In the genomic region with DNA sequence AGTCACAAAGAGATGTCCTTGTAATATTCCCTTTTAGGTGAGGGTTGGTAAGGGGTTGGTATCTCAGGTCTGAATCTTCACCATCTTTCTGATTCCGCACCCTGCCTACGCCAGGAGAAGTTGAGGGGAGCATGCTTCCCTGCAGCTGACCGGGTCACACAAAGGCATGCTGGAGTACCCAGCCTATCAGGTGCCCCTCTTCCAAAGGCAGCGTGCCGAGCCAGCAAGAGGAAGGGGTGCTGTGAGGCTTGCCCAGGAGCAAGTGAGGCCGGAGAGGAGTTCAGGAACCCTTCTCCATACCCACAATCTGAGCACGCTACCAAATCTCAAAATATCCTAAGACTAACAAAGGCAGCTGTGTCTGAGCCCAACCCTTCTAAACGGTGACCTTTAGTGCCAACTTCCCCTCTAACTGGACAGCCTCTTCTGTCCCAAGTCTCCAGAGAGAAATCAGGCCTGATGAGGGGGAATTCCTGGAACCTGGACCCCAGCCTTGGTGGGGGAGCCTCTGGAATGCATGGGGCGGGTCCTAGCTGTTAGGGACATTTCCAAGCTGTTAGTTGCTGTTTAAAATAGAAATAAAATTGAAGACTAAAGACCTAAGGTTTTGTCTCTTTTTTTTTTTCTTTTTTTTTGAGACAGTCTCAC, we compare ENCODE assay signal across 20 cellular contexts. TPM values are rescaled to one million over a fixed set of nuclear protein-coding genes. Genes with fewer than 3 reads are reported as not detected.
A peak's percentile ranks its signal among the peaks of the same experiment; 100 is the strongest.
DNase-seq lines count a peak whose midpoint lies in the region; ATAC-seq and TF ChIP-seq lines count a peak whose summit lies in the region.
"Had no signal": no experiment of that assay in that cellular context is flagged by ENCODE, and none has a peak within 500 bp of the region (broad histone marks: within the 10 kb centered on the region; RNA-seq: fewer than 3 reads in every experiment).

No MANE protein-coding gene starts in this region.

- H3K27ac Mint-ChIP-seq in osteocyte (ENCODE audit: unreplicated experiment), result peak overlapping the region; percentile 23
- H3K27ac Mint-ChIP-seq: immature natural killer cell, natural killer cell had no signal

- H3K36me3 Mint-ChIP-seq in osteocyte (ENCODE audit: unreplicated experiment), result peaks cover 3% of the 10 kb centered on the region
- H3K36me3 Mint-ChIP-seq: immature natural killer cell, natural killer cell had no signal

- H3K27ac ChIP-seq in heart right ventricle, result no peak overlapping the region
- H3K27ac ChIP-seq in left ventricle myocardium inferior (replicated peaks), result no peak overlapping the region
- peak overlapping the region; percentile 73 for H3K27ac ChIP-seq in layer of hippocampus (ENCODE audit: low read depth, low read length)
- H3K27ac ChIP-seq in SJCRH30, result no peak overlapping the region
- H3K27ac ChIP-seq: skin epidermis, stomach had no signal

- peak in 5 of 8 donors; percentile 24 to 38 (median 29) for ATAC-seq in heart right ventricle
- ATAC-seq: natural killer cell had no signal

- no peak overlapping the region for H3K4me3 ChIP-seq in heart right ventricle
- H3K4me3 ChIP-seq in left ventricle myocardium inferior, result no peak overlapping the region
- H3K4me3 ChIP-seq in SJCRH30, result no peak overlapping the region
- H3K4me3 ChIP-seq: skin epidermis, stomach had no signal

- H3K4me1 ChIP-seq in heart right ventricle (peaks cover 0 to 7% (median 0%) of the 10 kb centered on the region in 9 donors), left ventricle myocardium inferior (peaks cover 10% of the 10 kb centered on the region), SJCRH30 (peaks cover 3% of the 10 kb centered on the region; the same call in 1 of the 2 replicates)
- H3K4me1 ChIP-seq: stomach had no signal

- H3K9me3 Mint-ChIP-seq in osteocyte (ENCODE audit: unreplicated experiment), result no peaks in the 10 kb centered on the region
- H3K9me3 Mint-ChIP-seq: immature natural killer cell, natural killer cell had no signal

- no peaks in the 10 kb centered on the region for H3K27me3 Mint-ChIP-seq in osteocyte (ENCODE audit: unreplicated experiment)

- H3K4me3 Mint-ChIP-seq in osteocyte (ENCODE audit: unreplicated experiment), result no peak overlapping the region
- H3K4me3 Mint-ChIP-seq: immature natural killer cell, natural killer cell had no signal

- DNase-seq in heart right ventricle (no peak), left ventricle myocardium inferior (no peak), osteocyte (ENCODE audit: extremely low spot score, unreplicated experiment) (no peak), SJCRH30 (no peak), globus pallidus (ENCODE audit: low spot score) (no peak), NCI-H187 treated with DMSO at 0.1 percent for 48 hours (lab: John Stamatoyannopoulos, UW) (no peak)
- no peak for DNase-seq in stimulated activated CD4-positive, alpha-beta T cell treated with anti-CD3 and anti-CD28 coated beads, Interleukin-4, amount 100 ng/mL, for 4 hours
- DNase-seq: activated CD8-positive, alpha-beta memory T cell treated with anti-CD3 and anti-CD28 coated beads for 24 hours; activated naive CD4-positive, alpha-beta T cell treated with anti-CD3 and anti-CD28 coated beads, Interleukin-2, amount 50 U/mL, for 16 hours; activated T-cell treated with anti-CD3 and anti-CD28 coated beads, Interleukin-2, amount 50 U/mL, for 48 hours; immature natural killer cell; MM.1S; natural killer cell; NCI-H1694; NCI-H2227 treated with DMSO at 0.1 percent for 48 hours; NCI-H774; stimulated activated CD4-positive, alpha-beta T cell treated with anti-CD3 and anti-CD28 coated beads, Interleukin-2, amount 100 ng/mL, for 48 hours; stomach had no signal

- H3K36me3 ChIP-seq in heart right ventricle (peaks cover 0 to 11% (median 0%) of the 10 kb centered on the region in 9 donors), left ventricle myocardium inferior (no peaks in the 10 kb centered on the region), SJCRH30 (peaks cover 7% of the 10 kb centered on the region; the same call in 1 of the 2 replicates)

- peaks cover 8% of the 10 kb centered on the region for H3K4me1 Mint-ChIP-seq in osteocyte (ENCODE audit: unreplicated experiment)
- H3K4me1 Mint-ChIP-seq: immature natural killer cell, natural killer cell had no signal

- intact Hi-C loops in heart right ventricle (cut with DNase I) (no loop called here), left ventricle myocardium inferior (cut with micrococcal nuclease) (no loop called here)

- 76 to 80% methylated on average over 9 of the region's 9 CpGs for WGBS in heart right ventricle, 2 donors

- H3K9me3 ChIP-seq in heart right ventricle, result no peaks in the 10 kb centered on the region
- H3K9me3 ChIP-seq in left ventricle myocardium inferior (replicated peaks), result no peaks in the 10 kb centered on the region
- H3K9me3 ChIP-seq in SJCRH30 (replicated peaks), result no peaks in the 10 kb centered on the region
- H3K9me3 ChIP-seq: stomach had no signal

- H3K27me3 ChIP-seq in heart right ventricle (no peaks in the 10 kb centered on the region), left ventricle myocardium inferior (ENCODE audit: low read depth) (no peaks in the 10 kb centered on the region), layer of hippocampus (ENCODE audit: control insufficient read depth, insufficient read depth, low read length) (no peaks in the 10 kb centered on the region), SJCRH30 (no peaks in the 10 kb centered on the region)
- H3K27me3 ChIP-seq: stomach had no signal

- TF ChIP-seq CTCF in heart right ventricle (IDR thresholded peaks at IDR 0.05) (no peak), left ventricle myocardium inferior (IDR thresholded peaks at IDR 0.05; ENCODE audit: borderline replicate concordance) (no peak), osteocyte (IDR thresholded peaks at IDR 0.05) (no peak)

RNA-seq across cellular contexts. Expression of a gene that starts 19.8 kb away (rescaled TPM):
- total RNA-seq in heart right ventricle, result 1 to 10 TPM; 1.2 to 6.3 (median 3.2) TPM
- 1 to 10 TPM; 2.7 to 9.6 TPM for polyA plus RNA-seq in heart right ventricle
- total RNA-seq in left ventricle myocardium inferior, result 3.3 TPM
- total RNA-seq in osteocyte, result 8.1 and 8.3 TPM in 2 replicates
- total RNA-seq in SJCRH30 (2014; rRNA removed; shearing (Covaris generic)), result 23.2 and 24.4 TPM in 2 replicates

RNA-seq across cellular contexts. Expression of a gene that starts 34.8 kb away (rescaled TPM):
- total RNA-seq in heart right ventricle (10 to 100 TPM; 17.6 to 27.9 (median 24.6) TPM), left ventricle myocardium inferior (25.6 TPM), osteocyte (36.1 TPM in 2 replicates)
- 10 to 100 TPM in 1 of 2 donors, 1 to 10 TPM in 1; 9.7 to 16.0 TPM for polyA plus RNA-seq in heart right ventricle
- 19.5 and 24.0 TPM in 2 replicates for total RNA-seq in SJCRH30 (2014; rRNA removed; shearing (Covaris generic))
